ENCODE assay signal across 23 cellular contexts in genomic region chr2:226181909-226182308, GRCh38.
"Had no signal": no experiment of that assay in that cellular context is flagged by ENCODE, and none has a peak within 500 bp of the region (broad histone marks: within the 10 kb centered on the region; RNA-seq: fewer than 3 reads in every experiment).

No MANE protein-coding gene starts in this region.

- H3K4me3 Mint-ChIP-seq: dendritic cell treated with granulocyte-macrophage colony-stimulating factor and Interleukin-4, amounts not matched to agents 40 ng/mL and 50 ng/mL, for 4 days; effector memory CD8-positive, alpha-beta T cell; endodermal cell; mesothelial cell of epicardium had no signal

- H3K9me3 ChIP-seq: colonic mucosa, gastrocnemius medialis, mucosa of descending colon had no signal

- H3K27ac ChIP-seq: colonic mucosa, epithelial cell of prostate, esophagus squamous epithelium, gastrocnemius medialis, heart right ventricle, left lung, lower lobe of right lung had no signal

- DNase-seq: colonic mucosa; cortex of kidney; effector CD8-positive, alpha-beta T cell; effector memory CD8-positive, alpha-beta T cell; endodermal cell; erythroblast; esophagus squamous epithelium; foreskin melanocyte; gastrocnemius medialis; glutamatergic neuron; head of caudate nucleus; heart right ventricle; hippocampal formation; left cardiac atrium; left lung; left ventricle myocardium superior; lower lobe of right lung; mesenchymal stem cell; mucosa of descending colon had no signal

- H3K36me3 ChIP-seq: colonic mucosa, esophagus squamous epithelium, gastrocnemius medialis, heart right ventricle, left lung, lower lobe of right lung had no signal

- ATAC-seq: effector memory CD8-positive, alpha-beta T cell; esophagus mucosa; gastrocnemius medialis; heart right ventricle; left cardiac atrium; left lung; left ventricle myocardium superior; lower lobe of right lung; mucosa of descending colon had no signal

- H3K9me3 Mint-ChIP-seq: endodermal cell had no signal

- H3K4me1 ChIP-seq: colonic mucosa had no signal

- H3K27ac Mint-ChIP-seq: dendritic cell treated with granulocyte-macrophage colony-stimulating factor and Interleukin-4, amounts not matched to agents 40 ng/mL and 50 ng/mL, for 4 days; effector memory CD8-positive, alpha-beta T cell; endodermal cell; mesothelial cell of epicardium had no signal

- H3K4me3 ChIP-seq: colonic mucosa, esophagus squamous epithelium, gastrocnemius medialis, heart right ventricle, left lung, lower lobe of right lung, mucosa of descending colon had no signal

- H3K36me3 Mint-ChIP-seq: mesothelial cell of epicardium had no signal

- H3K27me3 Mint-ChIP-seq: dendritic cell treated with granulocyte-macrophage colony-stimulating factor and Interleukin-4, amounts not matched to agents 40 ng/mL and 50 ng/mL, for 4 days had no signal

- H3K27me3 ChIP-seq: colonic mucosa, esophagus squamous epithelium, gastrocnemius medialis, heart right ventricle, left lung had no signal
